In genomic region chr10:89633484-89633883, GRCh38 we compare ENCODE assay signal across 14 cellular contexts. TPM values are rescaled to one million over a fixed set of nuclear protein-coding genes. Genes with fewer than 3 reads are reported as not detected.
DNase-seq lines count a peak whose midpoint lies in the region; ATAC-seq, FAIRE-seq and TF ChIP-seq lines count a peak whose summit lies in the region.
"Had no signal": no experiment of that assay in that cellular context is flagged by ENCODE, and none has a peak within 500 bp of the region (broad histone marks: within the 10 kb centered on the region; RNA-seq: fewer than 3 reads in every experiment).

No MANE protein-coding gene starts in this region.

- TF ChIP-seq CTCF in AG04449 (IDR thresholded peaks at IDR 0.05; ENCODE audit: insufficient read depth, low read length, missing control alignments) (no peak), body of pancreas (IDR thresholded peaks at IDR 0.05) (no peak), sigmoid colon (IDR thresholded peaks at IDR 0.05) (no peak)

- intact Hi-C loops in body of pancreas (cut with DNase I) = no loop called here
- intact Hi-C loops in sigmoid colon (cut with DNase I) = no loop called here

- no peak for TF ChIP-seq EP300 in sigmoid colon (IDR thresholded peaks at IDR 0.05)

- H3K9me3 Mint-ChIP-seq in stimulated activated memory B cell treated with anti-CD40 and anti-IgM and Interleukin-4, amounts not matched to agents 10 μg/mL and 1 μg/mL and 100 μg/mL, for 72 hours = no peaks in the 10 kb centered on the region
- H3K9me3 Mint-ChIP-seq: CD4-positive, CD25-positive, alpha-beta regulatory T cell; neural crest cell had no signal

- peak; percentile 88 for FAIRE-seq in H54 (lab: Jason Lieb, UNC)

- TF ChIP-seq POLR2A in H54 (IDR thresholded peaks at IDR 0.05; ENCODE audit: low read depth, low read length) (no peak), body of pancreas (IDR thresholded peaks at IDR 0.05) (no peak), sigmoid colon (IDR thresholded peaks at IDR 0.05) (no peak)

- CTCF ChIA-PET in AG04449 (lab: Yijun Ruan, JAX) = interaction anchor here (0.9 to 1.1 kb wide), 2 partner anchors 13 to 26 kb away, joined by 3 read pairs; no protein-coding TSS in a partner anchor

- H3K27ac Mint-ChIP-seq in stimulated activated memory B cell treated with anti-CD40 and anti-IgM and Interleukin-4, amounts not matched to agents 10 μg/mL and 1 μg/mL and 100 μg/mL, for 72 hours = no peak overlapping the region

- H3K27me3 Mint-ChIP-seq in stimulated activated memory B cell treated with anti-CD40 and anti-IgM and Interleukin-4, amounts not matched to agents 10 μg/mL and 1 μg/mL and 100 μg/mL, for 72 hours = no peaks in the 10 kb centered on the region
- H3K27me3 Mint-ChIP-seq: CD4-positive, CD25-positive, alpha-beta regulatory T cell had no signal

- peaks cover 13% of the 10 kb centered on the region for H3K36me3 Mint-ChIP-seq in stimulated activated memory B cell treated with anti-CD40 and anti-IgM and Interleukin-4, amounts not matched to agents 10 μg/mL and 1 μg/mL and 100 μg/mL, for 72 hours
- H3K36me3 Mint-ChIP-seq: CD4-positive, CD25-positive, alpha-beta regulatory T cell had no signal

- no peak overlapping the region for H3K4me3 Mint-ChIP-seq in stimulated activated memory B cell treated with anti-CD40 and anti-IgM and Interleukin-4, amounts not matched to agents 10 μg/mL and 1 μg/mL and 100 μg/mL, for 72 hours
- H3K4me3 Mint-ChIP-seq: CD4-positive, CD25-positive, alpha-beta regulatory T cell; neural crest cell had no signal

- H3K4me3 ChIP-seq in AG04449 (ENCODE audit: low read depth, low read length) (no peak overlapping the region), body of pancreas (no peak overlapping the region), sigmoid colon (no peak overlapping the region)

- DNase-seq in AG04449 (ENCODE audit: low read depth, low spot score) (peak; percentile 52), H54 (ENCODE audit: insufficient read length, low spot score) (no peak), body of pancreas (no peak), kidney glomerular epithelial cell (lab: John Stamatoyannopoulos, UW) (peak; percentile 14), NCI-H1092 (lab: John Stamatoyannopoulos, UW) (no peak), sigmoid colon (no peak)
- no peak for DNase-seq in activated CD8-positive, alpha-beta memory T cell treated with anti-CD3 and anti-CD28 coated beads, Interleukin-2, amount 50 U/mL, for 48 hours
- DNase-seq: activated naive CD4-positive, alpha-beta T cell treated with anti-CD3 and anti-CD28 coated beads, Interleukin-2, amount 50 U/mL, for 16 hours; CD4-positive, CD25-positive, alpha-beta regulatory T cell; effector CD4-positive, alpha-beta T cell; NCI-H69; stimulated activated CD4-positive, alpha-beta T cell treated with anti-CD3 and anti-CD28 coated beads, Interleukin-4, amount 100 ng/mL, for 24 hours had no signal

- H3K4me1 ChIP-seq in body of pancreas (peaks cover 5% of the 10 kb centered on the region), sigmoid colon (no peaks in the 10 kb centered on the region)

- no peak overlapping the region for H3K27ac ChIP-seq in body of pancreas
- no peak overlapping the region for H3K27ac ChIP-seq in sigmoid colon

- H3K27me3 ChIP-seq in body of pancreas (no peaks in the 10 kb centered on the region), sigmoid colon (no peaks in the 10 kb centered on the region)

- peak; percentile 33 for ATAC-seq in body of pancreas
- no peak for ATAC-seq in stimulated activated memory B cell treated with anti-CD40 and anti-IgM and Interleukin-4, amounts not matched to agents 10 μg/mL and 1 μg/mL and 100 μg/mL, for 72 hours

- H3K36me3 ChIP-seq in body of pancreas (replicated peaks in 1 of 2; ENCODE audit: insufficient read depth in 1 of 2, low read depth in 2 of 2) = no peaks in the 10 kb centered on the region
- H3K36me3 ChIP-seq in sigmoid colon = no peaks in the 10 kb centered on the region

- H3K9me3 ChIP-seq in body of pancreas = no peaks in the 10 kb centered on the region
- no peaks in the 10 kb centered on the region for H3K9me3 ChIP-seq in sigmoid colon

- no peaks in the 10 kb centered on the region for H3K4me1 Mint-ChIP-seq in stimulated activated memory B cell treated with anti-CD40 and anti-IgM and Interleukin-4, amounts not matched to agents 10 μg/mL and 1 μg/mL and 100 μg/mL, for 72 hours
- H3K4me1 Mint-ChIP-seq: CD4-positive, CD25-positive, alpha-beta regulatory T cell had no signal

- POLR2A ChIA-PET in AG04449 (lab: Yijun Ruan, JAX) = interaction anchor here (1.0 kb wide), 1 partner anchor 10 kb away, joined by 6 read pairs; no protein-coding TSS in a partner anchor

RNA-seq across cellular contexts. Expression of gene PANK1, which starts 11.6 kb away (rescaled TPM):
- total RNA-seq in body of pancreas (1 to 10 TPM; 2.6 to 3.0 TPM), sigmoid colon (1 to 10 TPM; 1.6 to 6.1 (median 3.7) TPM)
- polyA plus RNA-seq in sigmoid colon = 10 to 100 TPM in 2 of 3 donors, 1 to 10 TPM in 1; 7.5 to 26.4 (median 18.0) TPM

Comparison
In these comparisons a context has a peak if more than half of its experiments do, and no peak if none do; other contexts are left out.
1. DNase-seq: peak in AG04449 (single experiment) and kidney glomerular epithelial cell (single experiment); none in H54 (single experiment), body of pancreas (0 of 4), activated CD8-positive, alpha-beta memory T cell treated with anti-CD3 and anti-CD28 coated beads, Interleukin-2, amount 50 U/mL, for 48 hours (single experiment), NCI-H1092 (single experiment) and sigmoid colon (single experiment).